18 cellular contexts compared by ENCODE assay signal in genomic region chr6:135962731-135963130, GRCh38.
DNase-seq lines count a peak whose midpoint lies in the region; ATAC-seq lines count a peak whose summit lies in the region.
"Had no signal": no experiment of that assay in that cellular context is flagged by ENCODE, and none has a peak within 500 bp of the region (broad histone marks: within the 10 kb centered on the region; RNA-seq: fewer than 3 reads in every experiment).

No MANE protein-coding gene starts in this region.

- no peaks in the 10 kb centered on the region for H3K36me3 ChIP-seq in GM23248 (ENCODE audit: low read depth)
- H3K36me3 ChIP-seq: BLaER1 treated with 17β-estradiol and CSF1 and Interleukin-3, amounts not matched to agents 10 nM and 100 nM; esophagus squamous epithelium had no signal

- H3F3A ChIP-seq in GM23248 (ENCODE audit: insufficient read depth): peaks cover 4% of the 10 kb centered on the region; the same call in 1 of the 2 replicates

- H3K4me2 ChIP-seq in GM23248 (ENCODE audit: unreplicated experiment): no peak overlapping the region
- H3K4me2 ChIP-seq: BLaER1 treated with 17β-estradiol and CSF1 and Interleukin-3, amounts not matched to agents 10 nM and 100 nM had no signal

- WGBS in GM23248 (ENCODE audit: low coverage in 1 of 2, low lambda C conversion rate in 2 of 2, missing lambda C conversion rate in 2 of 2), 2 experiments: 56 to 61% methylated on average over 2 of the region's 2 CpGs

- intact Hi-C loops in sciatic nerve (cut with DNase I) (no loop called here), left colon (cut with DNase I, micrococcal nuclease) (no loop called here)

- in situ Hi-C loops in GM23248 (cut with MboI): no loop called here
- in situ Hi-C loops in SK-MEL-5 (cut with HindIII; ENCODE audit: low pct_unique_long_range_greater_than_20kb, low sequenced_read_pairs): no loop called here

- no peak overlapping the region for H2AFZ ChIP-seq in GM23248

- ATAC-seq in sciatic nerve (peak; percentile 97), HG03108 (IDR thresholded peaks at IDR 0.05; ENCODE audit: unreplicated experiment) (no peak), left colon (no peak)
- ATAC-seq: natural killer cell had no signal

- H4K20me1 ChIP-seq in GM23248 (ENCODE audit: insufficient read depth): no peaks in the 10 kb centered on the region
- H4K20me1 ChIP-seq: BLaER1 treated with 17β-estradiol and CSF1 and Interleukin-3, amounts not matched to agents 10 nM and 100 nM had no signal

- no peaks in the 10 kb centered on the region for H3K79me2 ChIP-seq in GM23248 (ENCODE audit: insufficient read depth)

- H3K27ac ChIP-seq in GM23248: no peak overlapping the region
- H3K27ac ChIP-seq: BLaER1 treated with 17β-estradiol and CSF1 and Interleukin-3, amounts not matched to agents 10 nM and 100 nM; esophagus squamous epithelium; testis had no signal

- H3K4me3 ChIP-seq in GM23248: no peak overlapping the region
- H3K4me3 ChIP-seq: BLaER1 treated with 17β-estradiol and CSF1 and Interleukin-3, amounts not matched to agents 10 nM and 100 nM; esophagus squamous epithelium; testis had no signal

- H3K27me3 ChIP-seq in GM23248 (replicated peaks; ENCODE audit: insufficient read depth): no peaks in the 10 kb centered on the region
- H3K27me3 ChIP-seq: BLaER1 treated with 17β-estradiol and CSF1 and Interleukin-3, amounts not matched to agents 10 nM and 100 nM; esophagus squamous epithelium; testis had no signal

- DNase-seq in GM23248 (peak; percentile 84), SK-MEL-5 (ENCODE audit: low read depth, low spot score) (peak; percentile 85), fibroblast of gingiva (ENCODE audit: low read depth) (peak; percentile 83), sciatic nerve (ENCODE audit: low spot score) (peak; percentile 67), left colon (no peak), KG1 (lab: John Stamatoyannopoulos, UW) (no peak), activated gamma-delta T cell (lab: John Stamatoyannopoulos, UW) (no peak)
- DNase-seq: central memory CD4-positive, alpha-beta T cell; esophagus squamous epithelium; mesenchymal stem cell; natural killer cell; NCI-H1048; NCI-H2081 treated with DMSO at 0.1 percent for 48 hours; NCI-H524; SHP77; testis had no signal

- H3K4me1 ChIP-seq in GM23248 (ENCODE audit: insufficient read depth): peaks cover 10% of the 10 kb centered on the region
- H3K4me1 ChIP-seq: BLaER1 treated with 17β-estradiol and CSF1 and Interleukin-3, amounts not matched to agents 10 nM and 100 nM; esophagus squamous epithelium; testis had no signal

- no peaks in the 10 kb centered on the region for H3K9me3 ChIP-seq in GM23248 (ENCODE audit: low read depth)
- H3K9me3 ChIP-seq: esophagus squamous epithelium, testis had no signal

- no peak overlapping the region for H3K9ac ChIP-seq in GM23248
- H3K9ac ChIP-seq: BLaER1 treated with 17β-estradiol and CSF1 and Interleukin-3, amounts not matched to agents 10 nM and 100 nM had no signal

- no peaks in the 10 kb centered on the region for H3K9me2 ChIP-seq in GM23248 (ENCODE audit: insufficient read depth)

Comparison
In these comparisons a context has a peak if more than half of its experiments do, and no peak if none do; other contexts are left out.
1. DNase-seq: peak in GM23248 (single experiment), SK-MEL-5 (single experiment), fibroblast of gingiva (single experiment) and sciatic nerve (single experiment); none in left colon (0 of 2), KG1 (single experiment) and activated gamma-delta T cell (single experiment).